Comparison of ENCODE assay signal across 23 cellular contexts in genomic region chr18:29123706-29124530, GRCh38.
DNase-seq lines count a peak whose midpoint lies in the region; ATAC-seq and TF ChIP-seq lines count a peak whose summit lies in the region.
"Had no signal": no experiment of that assay in that cellular context is flagged by ENCODE, and none has a peak within 500 bp of the region (broad histone marks: within the 10 kb centered on the region; RNA-seq: fewer than 3 reads in every experiment).

No MANE protein-coding gene starts in this region.

- WGBS in SK-N-SH (ENCODE audit: low lambda C conversion rate) = 88% methylated on average over 1 of the region's 1 CpG
- WGBS in lower leg skin, 2 donors = 84 to 87% methylated on average over 1 of the region's 1 CpG

- H3K4me2 ChIP-seq in SK-N-SH = no peak overlapping the region

- H3K4me3 ChIP-seq in SK-N-SH (ENCODE audit: low read depth in 2 of 2, low read length in 1 of 2) = no peak overlapping the region
- H3K4me3 ChIP-seq in astrocyte of the spinal cord (ENCODE audit: low read depth, low read length) = no peak overlapping the region
- no peak overlapping the region for H3K4me3 ChIP-seq in lower leg skin (ENCODE audit: low read depth, poor library complexity, severe bottlenecking)
- H3K4me3 ChIP-seq: psoas muscle, thyroid gland had no signal

- H2AFZ ChIP-seq in SK-N-SH (ENCODE audit: low read depth) = peak overlapping the region; percentile 70; the same call in 1 of the 2 replicates

- no peaks in the 10 kb centered on the region for H3K27me3 ChIP-seq in SK-N-SH (ENCODE audit: insufficient read depth)
- H3K27me3 ChIP-seq: thyroid gland had no signal

- no peaks in the 10 kb centered on the region for H3K79me2 ChIP-seq in SK-N-SH (ENCODE audit: insufficient read depth)

- no peaks in the 10 kb centered on the region for H3K36me3 ChIP-seq in SK-N-SH (replicated peaks in 1 of 2; ENCODE audit: control insufficient read depth in 1 of 2, insufficient read depth in 2 of 2, low read length in 1 of 2)
- H3K36me3 ChIP-seq: thyroid gland had no signal

- in situ Hi-C loops in astrocyte of the spinal cord (cut with HindIII; ENCODE audit: low sequenced_read_pairs) = no loop called here

- no peaks in the 10 kb centered on the region for H3K9me3 ChIP-seq in SK-N-SH
- H3K9me3 ChIP-seq: psoas muscle, thyroid gland had no signal

- H4K20me1 ChIP-seq in SK-N-SH (ENCODE audit: insufficient read depth) = no peaks in the 10 kb centered on the region

- TF ChIP-seq RAD21 in SK-N-SH (IDR thresholded peaks at IDR 0.05; ENCODE audit: low read length) = no peak

- no peak for TF ChIP-seq EP300 in SK-N-SH (IDR thresholded peaks at IDR 0.05; ENCODE audit: borderline replicate concordance in 1 of 2, low read depth in 1 of 2, low read length in 1 of 2)

- CTCF ChIA-PET in SK-N-SH (lab: Yijun Ruan, JAX) = interaction anchor here (3.1 kb wide), 1 partner anchor 15 kb away, joined by 11 read pairs; no protein-coding TSS in a partner anchor

- no peak for TF ChIP-seq POLR2A in lower leg skin (IDR thresholded peaks at IDR 0.05)

- no peaks in the 10 kb centered on the region for H3K4me1 ChIP-seq in SK-N-SH (ENCODE audit: control insufficient read depth in 1 of 2, insufficient read depth in 2 of 2, low read depth in 1 of 2, low read length in 1 of 2)
- H3K4me1 ChIP-seq: psoas muscle, thyroid gland had no signal

- ATAC-seq in SK-N-SH treated with all-trans-retinoic acid at 6 μM for 48 hours (no peak), HG03354 (IDR thresholded peaks at IDR 0.05; ENCODE audit: poor library complexity, severe bottlenecking, unreplicated experiment) (no peak)
- ATAC-seq: psoas muscle; stimulated activated memory B cell treated with anti-CD40 and anti-IgM and Interleukin-4, amounts not matched to agents 10 μg/mL and 1 μg/mL and 100 μg/mL, for 72 hours had no signal

- no peak for TF ChIP-seq CTCF in SK-N-SH (IDR thresholded peaks at IDR 0.05)
- TF ChIP-seq CTCF in astrocyte of the spinal cord (IDR thresholded peaks at IDR 0.05; ENCODE audit: low read depth, low read length) = no peak
- TF ChIP-seq CTCF in lower leg skin (IDR thresholded peaks at IDR 0.05) = no peak

- H3K9ac ChIP-seq in SK-N-SH = no peak overlapping the region

- no peaks in the 10 kb centered on the region for H3F3A ChIP-seq in SK-N-SH (replicated peaks; ENCODE audit: insufficient read depth)

- H3K27ac ChIP-seq in SK-N-SH (ENCODE audit: low read depth in 2 of 2, low read length in 1 of 2) = no peak overlapping the region
- H3K27ac ChIP-seq: 22Rv1, C4-2B, psoas muscle, thyroid gland had no signal

- POLR2A ChIA-PET in SK-N-SH (lab: Yijun Ruan, JAX) = no interaction called here

- no peak for DNase-seq in SK-N-SH
- DNase-seq in astrocyte of the spinal cord (ENCODE audit: low read depth, low spot score) = peak; percentile 20
- peak; percentile 0 for DNase-seq in hepatic stellate cell (ENCODE audit: low spot score)
- no peak for DNase-seq in D341Med (ENCODE audit: low spot score)
- no peak for DNase-seq in A172 (ENCODE audit: low spot score)
- no peak for DNase-seq in lower leg skin (ENCODE audit: low spot score in 2 of 2)
- DNase-seq: activated B cell treated with CpG ODN at 0.5 μM for 24 hours; activated effector memory CD4-positive, alpha-beta T cell treated with Interleukin-2 at 50 U/mL for 16 hours; amygdala; DMS153; GOT3; NCI-H1436 treated with DMSO at 0.1 percent for 48 hours; NCI-H345; NK-92 treated with Interleukin-12 subunit alpha and Interleukin-12 subunit beta, amount 100 ng/mL, for 24 hours; psoas muscle; SHP77 treated with DMSO at 0.1 percent for 48 hours; T-helper 2 cell; thyroid gland had no signal

- no peaks in the 10 kb centered on the region for H3K9me2 ChIP-seq in SK-N-SH

- intact Hi-C loops in lower leg skin (cut with DNase I; ENCODE audit: low total_unique reads) = no loop called here

TF ChIP-seq in SK-N-SH, 30 proteins besides CTCF, POLR2A, EP300 and RAD21 (continues in another document):
- TF ChIP-seq GABPA (IDR thresholded peaks at IDR 0.05; ENCODE audit: low read depth) (no peak), MXI1 (IDR thresholded peaks at IDR 0.05; ENCODE audit: low read depth, low read length) (no peak), FOXJ3 (CRISPR knock-in tag; IDR thresholded peaks at IDR 0.05) (no peak), MAX (IDR thresholded peaks at IDR 0.05; ENCODE audit: low read depth) (no peak), REST (IDR thresholded peaks at IDR 0.05; ENCODE audit: low read depth, low read length) (no peak), NFIC (IDR thresholded peaks at IDR 0.05; ENCODE audit: borderline replicate concordance) (no peak), FOXM1 (IDR thresholded peaks at IDR 0.05; ENCODE audit: low read depth) (no peak), CHD2 (IDR thresholded peaks at IDR 0.05; ENCODE audit: low read length, partially characterized antibody) (no peak)

TF ChIP-seq in SK-N-SH treated with all-trans-retinoic acid at 6 μM for 48 hours, 23 proteins besides CTCF, POLR2A, EP300 and RAD21:
- TF ChIP-seq CREB5 (CRISPR knock-in tag; IDR thresholded peaks at IDR 0.05; ENCODE audit: low read depth) (no peak), ZFP30 (CRISPR knock-in tag; IDR thresholded peaks at IDR 0.05) (no peak), POU6F1 (CRISPR knock-in tag; IDR thresholded peaks at IDR 0.05; ENCODE audit: borderline replicate concordance, low read depth) (no peak), GLIS3 (CRISPR knock-in tag; IDR thresholded peaks at IDR 0.05) (no peak), OSR1 (CRISPR knock-in tag; IDR thresholded peaks at IDR 0.05) (no peak)

Comparison
In these comparisons a context has a peak if more than half of its experiments do, and no peak if none do; other contexts are left out.
1. DNase-seq: peak in astrocyte of the spinal cord (single experiment) and hepatic stellate cell (single experiment); none in SK-N-SH (single experiment), D341Med (single experiment), A172 (single experiment) and lower leg skin (0 of 2).